In the genomic region with DNA sequence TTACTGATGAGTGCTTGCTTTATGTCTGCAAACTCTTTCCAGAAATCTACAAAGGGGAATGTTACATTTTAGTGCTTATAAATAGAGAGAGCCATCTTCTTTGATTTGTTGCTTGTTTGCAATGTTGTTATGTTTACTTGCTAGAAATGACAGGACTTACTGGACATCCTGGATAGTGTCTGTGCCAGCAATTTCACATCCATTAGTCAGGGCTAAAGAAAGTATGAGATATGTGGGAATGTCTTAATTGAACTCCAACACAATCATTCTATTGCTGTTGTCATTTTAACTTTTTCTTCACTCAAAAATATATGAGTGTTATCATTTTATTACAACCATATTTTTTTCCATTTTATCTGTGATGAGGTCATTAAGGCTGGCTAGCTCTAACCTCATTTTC, we compare ENCODE assay signal across 25 cellular contexts.
"Had no signal": no experiment of that assay in that cellular context is flagged by ENCODE, and none has a peak within 500 bp of the region (broad histone marks: within the 10 kb centered on the region; RNA-seq: fewer than 3 reads in every experiment).

No MANE protein-coding gene starts in this region.

- H3K4me1 Mint-ChIP-seq: activated B cell treated with CpG ODN at 0.5 μM for 24 hours; activated CD8-positive, alpha-beta memory T cell treated with anti-CD3 and anti-CD28 coated beads, Interleukin-2, amount 10 ng/mL, durations not matched to agents 7 days and 5 days had no signal

- H3K36me3 ChIP-seq: cardiac muscle cell, colonic mucosa, right atrium auricular region, suprapubic skin, tibial artery, upper lobe of right lung had no signal

- H3K27ac Mint-ChIP-seq: activated B cell treated with CpG ODN at 0.5 μM for 24 hours; activated CD8-positive, alpha-beta memory T cell treated with anti-CD3 and anti-CD28 coated beads, Interleukin-2, amount 10 ng/mL, durations not matched to agents 7 days and 5 days; activated CD8-positive, alpha-beta T cell treated with anti-CD3 and anti-CD28 coated beads for 36 hours; activated naive CD4-positive, alpha-beta T cell treated with anti-CD3 and anti-CD28 coated beads, Interleukin-2, amount 50 U/mL, for 72 hours; activated T-helper 2 cell treated with anti-CD3 and anti-CD28 coated beads, Interferon-gamma antibody, Interleukin-2, Interleukin-4, amounts not matched to agents 10 μg/mL and 5 μg/mL and 100 μg/mL, durations not matched to agents 14 hours and 24 hours and 36 hours; T-helper 2 cell treated with Interferon-gamma antibody and Interleukin-4, amounts not matched to agents 5 μg/mL and 100 μg/mL, for 36 hours had no signal

- H2AFZ ChIP-seq: parathyroid adenoma had no signal

- H3K27me3 Mint-ChIP-seq: activated B cell treated with CpG ODN at 0.5 μM for 24 hours; activated CD8-positive, alpha-beta memory T cell treated with anti-CD3 and anti-CD28 coated beads, Interleukin-2, amount 10 ng/mL, durations not matched to agents 7 days and 5 days had no signal

- H3K27ac ChIP-seq: body of pancreas, cardiac muscle cell, colonic mucosa, parathyroid adenoma, right atrium auricular region, suprapubic skin, tibial artery, upper lobe of right lung had no signal

- H3K4me3 Mint-ChIP-seq: activated B cell treated with CpG ODN at 0.5 μM for 24 hours; activated CD8-positive, alpha-beta memory T cell treated with anti-CD3 and anti-CD28 coated beads, Interleukin-2, amount 10 ng/mL, durations not matched to agents 7 days and 5 days; activated CD8-positive, alpha-beta T cell treated with anti-CD3 and anti-CD28 coated beads for 36 hours; T-helper 2 cell treated with Interferon-gamma antibody and Interleukin-4, amounts not matched to agents 5 μg/mL and 100 μg/mL, for 36 hours had no signal

- ATAC-seq: activated CD8-positive, alpha-beta memory T cell treated with anti-CD3 and anti-CD28 coated beads, Interleukin-2, amount 10 ng/mL, durations not matched to agents 7 days and 5 days; activated CD8-positive, alpha-beta T cell treated with anti-CD3 and anti-CD28 coated beads for 36 hours; activated naive CD4-positive, alpha-beta T cell treated with anti-CD3 and anti-CD28 coated beads, Interleukin-2, amount 50 U/mL, for 72 hours; body of pancreas; left cardiac atrium; left ventricle myocardium superior; upper lobe of right lung had no signal

- H3K79me2 ChIP-seq: parathyroid adenoma had no signal

- H3K9me3 ChIP-seq: body of pancreas, colonic mucosa, right atrium auricular region, suprapubic skin, tibial artery, upper lobe of right lung had no signal

- H3K9me3 Mint-ChIP-seq: activated B cell treated with CpG ODN at 0.5 μM for 24 hours; activated CD8-positive, alpha-beta T cell treated with anti-CD3 and anti-CD28 coated beads for 36 hours; activated T-helper 2 cell treated with anti-CD3 and anti-CD28 coated beads, Interferon-gamma antibody, Interleukin-2, Interleukin-4, amounts not matched to agents 10 μg/mL and 5 μg/mL and 100 μg/mL, durations not matched to agents 14 hours and 24 hours and 36 hours; T-helper 2 cell treated with Interferon-gamma antibody and Interleukin-4, amounts not matched to agents 5 μg/mL and 100 μg/mL, for 36 hours had no signal

- H3K27me3 ChIP-seq: body of pancreas, cardiac muscle cell, colonic mucosa, right atrium auricular region, tibial artery, upper lobe of right lung had no signal

- H3K36me3 Mint-ChIP-seq: activated CD8-positive, alpha-beta memory T cell treated with anti-CD3 and anti-CD28 coated beads, Interleukin-2, amount 10 ng/mL, durations not matched to agents 7 days and 5 days; activated naive CD4-positive, alpha-beta T cell treated with anti-CD3 and anti-CD28 coated beads, Interleukin-2, amount 50 U/mL, for 72 hours had no signal

- H3K4me3 ChIP-seq: body of pancreas, cardiac muscle cell, colonic mucosa, right atrium auricular region, suprapubic skin, tibial artery, upper lobe of right lung had no signal

- DNase-seq: activated B cell treated with CpG ODN at 0.5 μM for 24 hours; activated CD4-positive, alpha-beta T cell treated with anti-CD3 and anti-CD28 coated beads, Interleukin-2, amount 50 U/mL, for 1 hour; activated CD8-positive, alpha-beta memory T cell treated with anti-CD3 and anti-CD28 coated beads, Interleukin-2, amount 10 ng/mL, durations not matched to agents 7 days and 5 days; activated CD8-positive, alpha-beta T cell treated with anti-CD3 and anti-CD28 coated beads for 36 hours; activated T-cell treated with anti-CD3 and anti-CD28 coated beads, Interleukin-2, amount 50 U/mL, for 48 hours; anterior cingulate cortex; body of pancreas; cerebellar nuclear complex; colonic mucosa; effector memory CD4-positive, alpha-beta T cell; foreskin fibroblast; islet precursor cell; left cardiac atrium; left ventricle myocardium superior; stimulated activated naive CD4-positive, alpha-beta T cell; T-helper 1 cell; tibial artery; upper lobe of right lung had no signal

- H3K9ac ChIP-seq: parathyroid adenoma had no signal

- H3K4me1 ChIP-seq: body of pancreas, colonic mucosa, parathyroid adenoma, right atrium auricular region, suprapubic skin, tibial artery, upper lobe of right lung had no signal
